In genomic region chr3:187725218-187725617, GRCh38 we compare ENCODE assay signal across 23 cellular contexts. TPM values are rescaled to one million over a fixed set of nuclear protein-coding genes. Genes with fewer than 3 reads are reported as not detected.
"Had no signal": no experiment of that assay in that cellular context is flagged by ENCODE, and none has a peak within 500 bp of the region (broad histone marks: within the 10 kb centered on the region; RNA-seq: fewer than 3 reads in every experiment).

No MANE protein-coding gene starts in this region.

- H3K9ac ChIP-seq: neural progenitor cell had no signal

- DNase-seq: colonic mucosa; effector CD4-positive, alpha-beta T cell; endodermal cell; immature natural killer cell; left ventricle myocardium inferior; lower lobe of right lung; mesenchymal stem cell; midbrain; occipital lobe; retina; sigmoid colon; stimulated activated CD4-positive, alpha-beta T cell treated with anti-CD3 and anti-CD28 coated beads, Interleukin-2, amount 100 ng/mL, for 24 hours; stimulated activated CD4-positive, alpha-beta T cell treated with anti-CD3 and anti-CD28 coated beads, Interleukin-4, amount 100 ng/mL, for 4 hours; stimulated activated naive B cell treated with anti-CD40 and anti-IgM and Interleukin-4, amounts not matched to agents 10 μg/mL and 1 μg/mL and 100 μg/mL, for 72 hours; stimulated activated naive CD8-positive, alpha-beta T cell treated with anti-CD3 and anti-CD28 coated beads, Interleukin-15, amount 100 ng/mL, for 72 hours; uterus had no signal

- H3K4me2 ChIP-seq: neural progenitor cell had no signal

- H3K27me3 ChIP-seq: colonic mucosa, esophagus muscularis mucosa, neural progenitor cell, pancreas, sigmoid colon, uterus had no signal

- H3K27ac ChIP-seq: colonic mucosa, left ventricle myocardium inferior, lower lobe of right lung, neural progenitor cell, pancreas, sigmoid colon, uterus had no signal

- H3K9me3 ChIP-seq: colonic mucosa, esophagus muscularis mucosa, left ventricle myocardium inferior, lower lobe of right lung, pancreas, sigmoid colon, uterus had no signal

- H3K4me3 ChIP-seq: colonic mucosa, esophagus muscularis mucosa, left ventricle myocardium inferior, lower lobe of right lung, neural progenitor cell, pancreas, sigmoid colon, uterus had no signal

- H2AFZ ChIP-seq: neural progenitor cell had no signal

- H3K4me1 ChIP-seq: colonic mucosa, lower lobe of right lung, neural progenitor cell, uterus had no signal

RNA-seq across cellular contexts. Expression of gene RTP2, which starts 22.9 kb away (rescaled TPM):
- total RNA-seq: cerebellum; colonic mucosa; dermis microvascular lymphatic vessel endothelial cell; endodermal cell; esophagus muscularis mucosa; left ventricle myocardium inferior; lower lobe of right lung; natural killer cell treated with Interleukin-12 subunit alpha and Interleukin-12 subunit beta and Interleukin-15 and Interleukin-18, amount 100 ng/mL, for 72 hours; occipital lobe; pancreas; progenitor cell of endocrine pancreas; sigmoid colon; uterus had no signal

RNA-seq across cellular contexts. Expression of gene SST, which starts 55.0 kb away (rescaled TPM):
- total RNA-seq: dermis microvascular lymphatic vessel endothelial cell; endodermal cell; left ventricle myocardium inferior; lower lobe of right lung; natural killer cell treated with Interleukin-12 subunit alpha and Interleukin-12 subunit beta and Interleukin-15 and Interleukin-18, amount 100 ng/mL, for 72 hours had no signal
